10 cellular contexts compared by ENCODE assay signal in the genomic region with DNA sequence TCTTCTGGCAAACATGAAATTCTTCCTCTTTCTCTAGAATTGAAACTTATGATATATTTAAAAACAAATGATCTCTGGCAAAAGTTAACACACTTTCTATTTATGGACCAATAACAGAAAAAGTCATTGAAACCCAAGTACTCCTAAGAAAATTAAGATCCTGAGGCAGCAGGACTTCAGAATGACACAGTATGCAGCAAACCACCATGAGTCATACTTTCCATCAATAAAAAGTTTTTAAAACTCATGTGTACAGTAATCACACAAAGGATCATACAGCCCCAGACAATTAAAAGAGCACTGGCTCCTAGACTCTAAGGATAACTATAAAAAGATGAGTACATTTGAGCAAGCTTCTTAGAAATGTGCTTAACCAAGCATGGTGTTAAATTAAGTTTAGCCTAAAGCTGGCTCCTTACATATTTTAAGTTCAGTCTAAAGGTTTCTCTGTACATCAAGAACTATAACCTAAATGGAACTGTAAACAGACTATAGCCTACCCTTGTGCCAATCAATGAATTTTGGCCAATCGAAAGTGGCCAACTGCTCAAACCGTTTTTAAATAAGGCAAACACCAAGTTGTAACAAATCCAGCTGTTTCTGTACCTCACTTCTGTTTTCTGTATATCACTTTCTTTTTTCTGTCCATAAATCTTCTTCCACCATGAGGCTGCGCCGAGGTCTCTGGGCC.
DNase-seq lines count a peak whose midpoint lies in the region; ATAC-seq and TF ChIP-seq lines count a peak whose summit lies in the region.
"Had no signal": no experiment of that assay in that cellular context is flagged by ENCODE, and none has a peak within 500 bp of the region (broad histone marks: within the 10 kb centered on the region; RNA-seq: fewer than 3 reads in every experiment).

No MANE protein-coding gene starts in this region.

- H4K5ac ChIP-seq in IMR-90 (ENCODE audit: low read depth, low read length) = no peak overlapping the region

- H4K91ac ChIP-seq in IMR-90 (ENCODE audit: insufficient read depth, low read depth, low read length) = no peak overlapping the region

- H3K14ac ChIP-seq in IMR-90 (replicated peaks; ENCODE audit: low read depth, low read length) = no peak overlapping the region

- no peaks in the 10 kb centered on the region for H3K27me3 ChIP-seq in IMR-90 (ENCODE audit: control insufficient read depth, insufficient read depth, low read length)

- H3K4me3 ChIP-seq in AG10803 (ENCODE audit: low read length) (no peak overlapping the region), IMR-90 (ENCODE audit: insufficient read depth, low read depth, low read length) (no peak overlapping the region), OCI-LY7 (ENCODE audit: low read depth, low read length, poor library complexity, severe bottlenecking) (no peak overlapping the region)
- H3K4me3 ChIP-seq: skin epidermis had no signal

- no peak overlapping the region for H2BK20ac ChIP-seq in IMR-90 (ENCODE audit: low read depth, low read length)

- H3K27ac ChIP-seq in IMR-90 (ENCODE audit: insufficient read depth, low read length) = no peak overlapping the region
- no peak overlapping the region for H3K27ac ChIP-seq in OCI-LY7 (ENCODE audit: low read depth, low read length, poor library complexity, severe bottlenecking)

- BruUV-seq in IMR-90 (replicated peaks; lab: Mats Ljungman, UMichigan) = no TSS peak
- BruUV-seq in OCI-LY7 (replicated peaks; lab: Mats Ljungman, UMichigan) = no TSS peak

- H4K8ac ChIP-seq in IMR-90 (ENCODE audit: low read depth in 2 of 2, low read length in 2 of 2) = no peak overlapping the region

- no peak for TF ChIP-seq RAD21 in IMR-90 (IDR thresholded peaks at IDR 0.05; ENCODE audit: low read length)

- ATAC-seq in IMR-90 (ENCODE audit: low read depth) = peak; percentile 82
- no peak for ATAC-seq in left lobe of liver
- ATAC-seq in HG03460 (IDR thresholded peaks at IDR 0.05; ENCODE audit: unreplicated experiment) = no peak

- H3K9me3 ChIP-seq in IMR-90 (ENCODE audit: control insufficient read depth, insufficient read depth, low read length) (no peaks in the 10 kb centered on the region), OCI-LY7 (ENCODE audit: low read length) (no peaks in the 10 kb centered on the region)

- H3K56ac ChIP-seq in IMR-90 (ENCODE audit: extremely low read depth, insufficient read depth, low read length) = no peak overlapping the region

- no peak overlapping the region for H2BK5ac ChIP-seq in IMR-90 (ENCODE audit: low read depth, low read length, poor library complexity, severe bottlenecking)

- in situ Hi-C loops in IMR-90 (cut with MboI; ENCODE audit: low sequenced_read_pairs) = no loop called here

- POLR2A ChIA-PET in IMR-90 (lab: Charles Lee; ENCODE audit: unreplicated experiment) = no interaction called here
- POLR2A ChIA-PET in OCI-LY7 (lab: Charles Lee) = no interaction called here

- H2BK120ac ChIP-seq in IMR-90 (ENCODE audit: low read depth, low read length) = no peak overlapping the region

- CTCF ChIA-PET in IMR-90 (lab: Yijun Ruan, JAX) (no interaction called here), OCI-LY7 (lab: Charles Lee; ENCODE audit: unreplicated experiment) (no interaction called here)

- no peaks in the 10 kb centered on the region for H3K9me1 ChIP-seq in IMR-90 (ENCODE audit: insufficient read depth, low read length)

- H3K18ac ChIP-seq in IMR-90 (ENCODE audit: low read depth, low read length) = no peak overlapping the region

- no peak overlapping the region for H3K4ac ChIP-seq in IMR-90 (ENCODE audit: low read depth, low read length)

- no peaks in the 10 kb centered on the region for H3K79me1 ChIP-seq in IMR-90 (ENCODE audit: low read depth in 1 of 2, low read length in 2 of 2)

- H2AFZ ChIP-seq in IMR-90 (replicated peaks; ENCODE audit: low read length, poor library complexity) = no peak overlapping the region
- H2AFZ ChIP-seq in OCI-LY7 (ENCODE audit: low read length) = no peak overlapping the region

- H3K36me3 ChIP-seq in IMR-90 (ENCODE audit: control insufficient read depth, insufficient read depth, low read length) (no peaks in the 10 kb centered on the region), OCI-LY7 (ENCODE audit: insufficient read depth, low read length) (no peaks in the 10 kb centered on the region)

- no peak overlapping the region for H2AK9ac ChIP-seq in IMR-90 (replicated peaks; ENCODE audit: low read depth, low read length, poor library complexity)

- no peak for TF ChIP-seq CTCF in AG10803 (conservative IDR thresholded peaks at IDR 0.05; ENCODE audit: low read length)
- no peak for TF ChIP-seq CTCF in IMR-90 (conservative IDR thresholded peaks at IDR 0.05; ENCODE audit: low read depth, low read length)
- no peak for TF ChIP-seq CTCF in OCI-LY7 (conservative IDR thresholded peaks at IDR 0.05; ENCODE audit: low read length)

- DNase-seq in AG10803 (ENCODE audit: low read depth) = peak; percentile 78
- DNase-seq in IMR-90 = peak; percentile 72
- DNase-seq in amniotic epithelial cell (ENCODE audit: low read depth) = peak; percentile 8
- DNase-seq in kidney tubule cell (ENCODE audit: low spot score) = peak; percentile 47
- no peak for DNase-seq in left lobe of liver (ENCODE audit: low spot score)
- DNase-seq in NCI-H146 treated with DMSO at 0.1 percent for 48 hours (lab: John Stamatoyannopoulos, UW; ENCODE audit: unreplicated experiment) = no peak
- no peak for DNase-seq in OCI-LY7 (ENCODE audit: low spot score)
- DNase-seq: NCI-H2029 treated with DMSO at 0.1 percent for 48 hours had no signal

- H3K79me2 ChIP-seq in OCI-LY7 (ENCODE audit: insufficient read depth, low read depth, low read length) = no peaks in the 10 kb centered on the region

- no peaks in the 10 kb centered on the region for H3K9me2 ChIP-seq in OCI-LY7 (ENCODE audit: insufficient read depth, low read length)

- no peak overlapping the region for H2AK5ac ChIP-seq in IMR-90 (ENCODE audit: low read depth, low read length)

- WGBS in IMR-90 (ENCODE audit: extremely low coverage in 2 of 2, insufficient read length in 1 of 2), 2 experiments = 86% methylated on average over 2 of the region's 4 CpGs; no CpG with 5 or more reads in 1 of the 2 experiments

- TF ChIP-seq POLR2A in IMR-90 (IDR thresholded peaks at IDR 0.05; ENCODE audit: low read depth, low read length) = no peak

- no peak overlapping the region for H3K23ac ChIP-seq in IMR-90 (ENCODE audit: low read depth, low read length)

- no peak overlapping the region for H2BK15ac ChIP-seq in IMR-90 (ENCODE audit: low read depth, low read length)

- H4K20me1 ChIP-seq in IMR-90 (ENCODE audit: insufficient read depth, low read length) = no peaks in the 10 kb centered on the region
- no peaks in the 10 kb centered on the region for H4K20me1 ChIP-seq in OCI-LY7 (ENCODE audit: insufficient read depth, low read length)

- dilution Hi-C loops in IMR-90 (cut with HindIII; ENCODE audit: low sequenced_read_pairs, unreplicated experiment) = no loop called here

- intact Hi-C loops in IMR-90 (cut with micrococcal nuclease) (no loop called here), OCI-LY7 (cut with micrococcal nuclease; ENCODE audit: unreplicated experiment) (no loop called here)

- H3K9ac ChIP-seq in IMR-90 (ENCODE audit: low read depth, low read length) = no peak overlapping the region

- H3K4me2 ChIP-seq in IMR-90 (ENCODE audit: low read depth, low read length) = no peak overlapping the region
- H3K4me2 ChIP-seq in OCI-LY7 (ENCODE audit: low read length) = no peak overlapping the region

- H3K4me1 ChIP-seq in IMR-90 (ENCODE audit: control insufficient read depth, insufficient read depth, low read length) (no peaks in the 10 kb centered on the region), OCI-LY7 (ENCODE audit: insufficient read depth, low read length, poor library complexity, severe bottlenecking) (no peaks in the 10 kb centered on the region)

TF ChIP-seq in IMR-90, 13 proteins besides CTCF, POLR2A, EP300 and RAD21:
- TF ChIP-seq MAFK (IDR thresholded peaks at IDR 0.05; ENCODE audit: low read depth, low read length) (no peak), FOS (IDR thresholded peaks at IDR 0.05; ENCODE audit: low read depth, low read length) (peak; percentile 55; the same call in 1 of the 2 replicates)
TF ChIP-seq in IMR-90: peak in this region for 1.

Comparison
In these comparisons a context has a peak if more than half of its experiments do, and no peak if none do; other contexts are left out.
1. DNase-seq: peak in AG10803 (single experiment), IMR-90 (single experiment), amniotic epithelial cell (single experiment) and kidney tubule cell (single experiment); none in left lobe of liver (single experiment), NCI-H146 treated with DMSO at 0.1 percent for 48 hours (single experiment) and OCI-LY7 (single experiment).